In the genomic region with DNA sequence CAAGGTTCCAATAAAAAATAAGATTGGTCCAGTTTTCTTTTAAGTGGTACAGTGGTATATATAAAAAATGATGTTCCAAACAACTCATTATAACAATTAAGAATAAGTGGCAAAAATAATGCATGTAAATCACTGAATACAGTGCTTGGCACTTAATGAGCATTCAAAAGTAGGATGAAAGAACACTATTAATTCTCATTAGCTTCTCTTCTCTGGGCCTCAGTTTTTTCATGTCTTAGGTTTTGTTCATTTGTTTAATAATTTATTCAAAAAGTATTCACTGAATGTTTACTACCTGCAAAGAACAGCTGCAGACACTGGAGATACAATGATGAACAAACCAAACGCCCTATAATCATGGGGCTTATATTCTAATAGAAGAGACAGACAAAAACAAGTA, we compare ENCODE assay signal across 14 cellular contexts. TPM values are rescaled to one million over a fixed set of nuclear protein-coding genes. Genes with fewer than 3 reads are reported as not detected.
A peak's percentile ranks its signal among the peaks of the same experiment; 100 is the strongest.
DNase-seq lines count a peak whose midpoint lies in the region; ATAC-seq and TF ChIP-seq lines count a peak whose summit lies in the region.
"Had no signal": no experiment of that assay in that cellular context is flagged by ENCODE, and none has a peak within 500 bp of the region (broad histone marks: within the 10 kb centered on the region; RNA-seq: fewer than 3 reads in every experiment).

No MANE protein-coding gene starts in this region.

- peaks cover 97% of the 10 kb centered on the region for H3K79me2 ChIP-seq in SK-N-SH (ENCODE audit: insufficient read depth)

- no peak overlapping the region for H3K4me2 ChIP-seq in SK-N-SH

- POLR2A ChIA-PET in activated CD4-positive, alpha-beta memory T cell treated with anti-CD3 and anti-CD28 coated beads, Interleukin-2, amount 10 ng/mL, durations not matched to agents 7 days and 5 days (lab: Charles Lee) = interaction anchor here (0.6 to 1.5 kb wide), 3 partner anchors 37 to 48 kb away, joined by 3 read pairs; no protein-coding TSS in a partner anchor
- POLR2A ChIA-PET in SK-N-SH (lab: Yijun Ruan, JAX) = no interaction called here

- ATAC-seq in stimulated activated naive B cell treated with anti-CD40 and anti-IgM and Interleukin-4, amounts not matched to agents 10 μg/mL and 1 μg/mL and 100 μg/mL, for 72 hours (replicated peaks) = no peak
- no peak for ATAC-seq in GM19455 (IDR thresholded peaks at IDR 0.05; ENCODE audit: unreplicated experiment)

- H3K9me3 Mint-ChIP-seq in T-helper 2 cell treated with Interferon-gamma antibody and Interleukin-4, amounts not matched to agents 5 μg/mL and 100 μg/mL, for 36 hours = no peaks in the 10 kb centered on the region
- H3K9me3 Mint-ChIP-seq in activated CD4-positive, alpha-beta memory T cell treated with anti-CD3 and anti-CD28 coated beads, Interleukin-2, amount 10 ng/mL, durations not matched to agents 7 days and 5 days = no peaks in the 10 kb centered on the region
- no peaks in the 10 kb centered on the region for H3K9me3 Mint-ChIP-seq in stimulated activated naive B cell treated with anti-CD40 and anti-IgM and Interleukin-4, amounts not matched to agents 10 μg/mL and 1 μg/mL and 100 μg/mL, for 72 hours

- CTCF ChIA-PET in activated CD4-positive, alpha-beta memory T cell treated with anti-CD3 and anti-CD28 coated beads, Interleukin-2, amount 10 ng/mL, durations not matched to agents 7 days and 5 days (lab: Charles Lee) = interaction anchor here (1.4 to 3.9 kb wide), 2 partner anchors 22 to 26 kb away, joined by 4 to 23 read pairs; no protein-coding TSS in a partner anchor
- CTCF ChIA-PET in SK-N-SH (lab: Yijun Ruan, JAX) = interaction anchor here (0.7 to 1.4 kb wide), 4 partner anchors 22 to 139 kb away, joined by 3 to 6 read pairs (median 3); no protein-coding TSS in a partner anchor

- 96% methylated on average over 1 of the region's 1 CpG for WGBS in SK-N-SH (ENCODE audit: low lambda C conversion rate)

- peaks cover 47% of the 10 kb centered on the region for H3K4me1 Mint-ChIP-seq in T-helper 2 cell treated with Interferon-gamma antibody and Interleukin-4, amounts not matched to agents 5 μg/mL and 100 μg/mL, for 36 hours (ENCODE audit: low read depth)
- peaks cover 64% of the 10 kb centered on the region for H3K4me1 Mint-ChIP-seq in activated CD4-positive, alpha-beta memory T cell treated with anti-CD3 and anti-CD28 coated beads, Interleukin-2, amount 10 ng/mL, durations not matched to agents 7 days and 5 days
- peaks cover 48 to 89% of the 10 kb centered on the region in 2 donors for H3K4me1 Mint-ChIP-seq in stimulated activated naive B cell treated with anti-CD40 and anti-IgM and Interleukin-4, amounts not matched to agents 10 μg/mL and 1 μg/mL and 100 μg/mL, for 72 hours

- H3K27ac ChIP-seq in epithelial cell of prostate (peak overlapping the region; percentile 100), SK-N-SH (ENCODE audit: low read depth in 2 of 2, low read length in 1 of 2) (peak overlapping the region in 1 of 2 experiments; percentile 92; a peak in 1 of 4 replicates)
- H3K27ac ChIP-seq: SJSA1 had no signal

- no peaks in the 10 kb centered on the region for H3K9me3 ChIP-seq in SK-N-SH
- H3K9me3 ChIP-seq: esophagus muscularis mucosa, SJSA1 had no signal

- H3K36me3 Mint-ChIP-seq in T-helper 2 cell treated with Interferon-gamma antibody and Interleukin-4, amounts not matched to agents 5 μg/mL and 100 μg/mL, for 36 hours (ENCODE audit: low read depth) = peaks cover 46% of the 10 kb centered on the region
- peaks cover 69% of the 10 kb centered on the region for H3K36me3 Mint-ChIP-seq in activated CD4-positive, alpha-beta memory T cell treated with anti-CD3 and anti-CD28 coated beads, Interleukin-2, amount 10 ng/mL, durations not matched to agents 7 days and 5 days (ENCODE audit: low read depth)
- peaks cover 33 to 53% of the 10 kb centered on the region in 2 donors for H3K36me3 Mint-ChIP-seq in stimulated activated naive B cell treated with anti-CD40 and anti-IgM and Interleukin-4, amounts not matched to agents 10 μg/mL and 1 μg/mL and 100 μg/mL, for 72 hours

- TF ChIP-seq RAD21 in SK-N-SH (IDR thresholded peaks at IDR 0.05; ENCODE audit: low read length) = no peak

- peaks cover 54% of the 10 kb centered on the region for H3F3A ChIP-seq in SK-N-SH (replicated peaks; ENCODE audit: insufficient read depth)

- no peak overlapping the region for H2AFZ ChIP-seq in SK-N-SH (ENCODE audit: low read depth)

- no peak overlapping the region for H3K4me3 Mint-ChIP-seq in T-helper 2 cell treated with Interferon-gamma antibody and Interleukin-4, amounts not matched to agents 5 μg/mL and 100 μg/mL, for 36 hours
- H3K4me3 Mint-ChIP-seq in activated CD4-positive, alpha-beta memory T cell treated with anti-CD3 and anti-CD28 coated beads, Interleukin-2, amount 10 ng/mL, durations not matched to agents 7 days and 5 days = no peak overlapping the region
- H3K4me3 Mint-ChIP-seq in stimulated activated naive B cell treated with anti-CD40 and anti-IgM and Interleukin-4, amounts not matched to agents 10 μg/mL and 1 μg/mL and 100 μg/mL, for 72 hours = peak overlapping the region; percentile 2 to 23

- no peak overlapping the region for H3K9ac ChIP-seq in SK-N-SH

- H4K20me1 ChIP-seq in SK-N-SH (ENCODE audit: insufficient read depth) = no peaks in the 10 kb centered on the region

- H3K9me2 ChIP-seq in SK-N-SH = no peaks in the 10 kb centered on the region

- no peak for TF ChIP-seq EP300 in SK-N-SH (IDR thresholded peaks at IDR 0.05; ENCODE audit: borderline replicate concordance in 1 of 2, low read depth in 1 of 2, low read length in 1 of 2)

- no peak for DNase-seq in T-helper 2 cell treated with Interferon-gamma antibody and Interleukin-4, amounts not matched to agents 5 μg/mL and 100 μg/mL, for 36 hours (ENCODE audit: low spot score)
- DNase-seq in T-helper 2 cell (no peak), epithelial cell of prostate (ENCODE audit: low read depth, low spot score) (no peak), SK-N-SH (no peak), GOT3 (lab: John Stamatoyannopoulos, UW) (no peak)
- no peak for DNase-seq in activated CD4-positive, alpha-beta memory T cell treated with anti-CD3 and anti-CD28 coated beads, Interleukin-2, amount 10 ng/mL, durations not matched to agents 7 days and 5 days
- DNase-seq in stimulated activated naive B cell treated with anti-CD40 and anti-IgM and Interleukin-4, amounts not matched to agents 10 μg/mL and 1 μg/mL and 100 μg/mL, for 72 hours = no peak
- DNase-seq: activated CD4-positive, alpha-beta T cell treated with anti-CD3 and anti-CD28 coated beads for 48 hours; DMS 273 treated with DMSO at 0.1 percent for 48 hours; naive B cell; stimulated activated CD8-positive, alpha-beta memory T cell treated with anti-CD3 and anti-CD28 coated beads, Interleukin-4, amount 100 ng/mL, for 48 hours had no signal

- H3K27me3 ChIP-seq in SK-N-SH (ENCODE audit: insufficient read depth) = no peaks in the 10 kb centered on the region
- H3K27me3 ChIP-seq: esophagus muscularis mucosa, SJSA1 had no signal

- no peak overlapping the region for H3K4me3 ChIP-seq in SK-N-SH (ENCODE audit: low read depth in 2 of 2, low read length in 1 of 2)
- H3K4me3 ChIP-seq: esophagus muscularis mucosa, SJSA1 had no signal

- peaks cover 3 to 29% of the 10 kb centered on the region in 2 experiments; a peak in 3 of 4 replicates for H3K4me1 ChIP-seq in SK-N-SH (ENCODE audit: control insufficient read depth in 1 of 2, insufficient read depth in 2 of 2, low read depth in 1 of 2, low read length in 1 of 2)

- no peaks in the 10 kb centered on the region for H3K27me3 Mint-ChIP-seq in T-helper 2 cell treated with Interferon-gamma antibody and Interleukin-4, amounts not matched to agents 5 μg/mL and 100 μg/mL, for 36 hours (ENCODE audit: low read depth)
- H3K27me3 Mint-ChIP-seq in activated CD4-positive, alpha-beta memory T cell treated with anti-CD3 and anti-CD28 coated beads, Interleukin-2, amount 10 ng/mL, durations not matched to agents 7 days and 5 days = no peaks in the 10 kb centered on the region
- H3K27me3 Mint-ChIP-seq in stimulated activated naive B cell treated with anti-CD40 and anti-IgM and Interleukin-4, amounts not matched to agents 10 μg/mL and 1 μg/mL and 100 μg/mL, for 72 hours = no peaks in the 10 kb centered on the region
- H3K27me3 Mint-ChIP-seq: naive B cell had no signal

- no peak for TF ChIP-seq CTCF in SK-N-SH (IDR thresholded peaks at IDR 0.05)

- H3K36me3 ChIP-seq in SK-N-SH (replicated peaks in 1 of 2; ENCODE audit: control insufficient read depth in 1 of 2, insufficient read depth in 2 of 2, low read length in 1 of 2) = peaks cover 13 to 36% of the 10 kb centered on the region in 2 experiments

- H3K27ac Mint-ChIP-seq in T-helper 2 cell treated with Interferon-gamma antibody and Interleukin-4, amounts not matched to agents 5 μg/mL and 100 μg/mL, for 36 hours = peak overlapping the region; percentile 37
- peak overlapping the region; percentile 61 for H3K27ac Mint-ChIP-seq in activated CD4-positive, alpha-beta memory T cell treated with anti-CD3 and anti-CD28 coated beads, Interleukin-2, amount 10 ng/mL, durations not matched to agents 7 days and 5 days
- peak overlapping the region; percentile 79 for H3K27ac Mint-ChIP-seq in stimulated activated naive B cell treated with anti-CD40 and anti-IgM and Interleukin-4, amounts not matched to agents 10 μg/mL and 1 μg/mL and 100 μg/mL, for 72 hours

TF ChIP-seq in SK-N-SH, 30 proteins besides CTCF, POLR2A, EP300 and RAD21:
- TF ChIP-seq EZH2phosphoT487 (IDR thresholded peaks at IDR 0.05; ENCODE audit: borderline replicate concordance, low read depth) (no peak), POLR2AphosphoS5 (IDR thresholded peaks at IDR 0.05; ENCODE audit: low read depth, low read length) (no peak), FOXJ3 (CRISPR knock-in tag; IDR thresholded peaks at IDR 0.05) (no peak), MXI1 (IDR thresholded peaks at IDR 0.05; ENCODE audit: low read depth, low read length) (no peak), TAF1 (IDR thresholded peaks at IDR 0.05; ENCODE audit: borderline replicate concordance, low read depth, low read length) (no peak), SIN3A (IDR thresholded peaks at IDR 0.05; ENCODE audit: borderline replicate concordance, low read depth, low read length) (no peak)

RNA-seq across cellular contexts. Expression of gene BCL2L1, which starts 21.1 kb away (rescaled TPM):
- 10 to 100 TPM; 67.7 to 72.5 TPM for total RNA-seq in activated CD4-positive, alpha-beta memory T cell treated with anti-CD3 and anti-CD28 coated beads, Interleukin-2, amount 10 ng/mL, durations not matched to agents 7 days and 5 days
- 99.9 and 103 TPM in 2 replicates for polyA plus RNA-seq in SK-N-SH (2012; rRNA removed)
- 72.3 and 83.8 TPM in 2 replicates for polyA plus RNA-seq in SK-N-SH (2012; cell fraction: cytosol; rRNA removed)
- polyA plus RNA-seq in SK-N-SH (2012; cell fraction: nucleus; rRNA removed) = 61.3 and 62.2 TPM in 2 replicates

RNA-seq across cellular contexts. Expression of gene TPX2, which starts 37.5 kb away (rescaled TPM):
- 100 to 1,000 TPM; 137 to 138 TPM for total RNA-seq in activated CD4-positive, alpha-beta memory T cell treated with anti-CD3 and anti-CD28 coated beads, Interleukin-2, amount 10 ng/mL, durations not matched to agents 7 days and 5 days
- 14.4 and 17.1 TPM in 2 replicates for polyA plus RNA-seq in SK-N-SH (2012; rRNA removed)
- polyA plus RNA-seq in SK-N-SH (2012; cell fraction: cytosol; rRNA removed) = 19.1 and 20.2 TPM in 2 replicates
- polyA plus RNA-seq in SK-N-SH (2012; cell fraction: nucleus; rRNA removed) = 12.7 and 12.8 TPM in 2 replicates

Comparison
In these comparisons a context has a peak if more than half of its experiments do, and no peak if none do; other contexts are left out.
1. H3K4me3 Mint-ChIP-seq: peak in stimulated activated naive B cell treated with anti-CD40 and anti-IgM and Interleukin-4, amounts not matched to agents 10 μg/mL and 1 μg/mL and 100 μg/mL, for 72 hours (2 of 2); none in T-helper 2 cell treated with Interferon-gamma antibody and Interleukin-4, amounts not matched to agents 5 μg/mL and 100 μg/mL, for 36 hours (single experiment) and activated CD4-positive, alpha-beta memory T cell treated with anti-CD3 and anti-CD28 coated beads, Interleukin-2, amount 10 ng/mL, durations not matched to agents 7 days and 5 days (single experiment).
2. Peak in every context shown above with its lines, with median percentiles within 50 percentile points of each other: H3K27ac Mint-ChIP-seq.